35 cellular contexts compared by ENCODE assay signal in genomic region chr7:126881315-126881714, GRCh38.
"Had no signal": no experiment of that assay in that cellular context is flagged by ENCODE, and none has a peak within 500 bp of the region (broad histone marks: within the 10 kb centered on the region; RNA-seq: fewer than 3 reads in every experiment).

No MANE protein-coding gene starts in this region.

- H3K27ac Mint-ChIP-seq: activated CD4-positive, alpha-beta memory T cell treated with anti-CD3 and anti-CD28 coated beads for 36 hours; activated CD4-positive, alpha-beta T cell treated with anti-CD3 and anti-CD28 coated beads for 36 hours; activated CD4-positive, alpha-beta T cell treated with anti-CD3 and anti-CD28 coated beads, Interleukin-2, amount 10 ng/mL, durations not matched to agents 24 days and 14 days; activated CD8-positive, alpha-beta memory T cell treated with anti-CD3 and anti-CD28 coated beads, Interleukin-2, amount 10 ng/mL, durations not matched to agents 7 days and 5 days; activated CD8-positive, alpha-beta T cell treated with anti-CD3 and anti-CD28 coated beads, Interleukin-2, amount 10 ng/mL, durations not matched to agents 7 days and 5 days; activated naive CD4-positive, alpha-beta T cell treated with anti-CD3 and anti-CD28 coated beads for 36 hours; activated naive CD4-positive, alpha-beta T cell treated with anti-CD3 and anti-CD28 coated beads, Interleukin-2, amount 50 U/mL, for 24 hours; activated naive CD8-positive, alpha-beta T cell treated with anti-CD3 and anti-CD28 coated beads for 36 hours; activated naive CD8-positive, alpha-beta T cell treated with anti-CD3 and anti-CD28 coated beads, Interleukin-2, amount 50 U/mL, for 24 hours; activated T-helper 1 cell treated with anti-CD3 and anti-CD28 coated beads, Interleukin-12 subunit alpha, Interleukin-12 subunit beta, Interleukin-2, Interleukin-4 antibody, amounts not matched to agents 30 ng/mL and 10 ng/mL and 1 ng/mL, durations not matched to agents 14 hours and 24 hours and 36 hours; activated T-helper 2 cell treated with anti-CD3 and anti-CD28 coated beads, Interferon-gamma antibody, Interleukin-2, Interleukin-4, amounts not matched to agents 10 μg/mL and 5 μg/mL and 100 μg/mL, durations not matched to agents 14 hours and 24 hours and 36 hours; effector memory CD8-positive, alpha-beta T cell; T-helper 2 cell treated with Interferon-gamma antibody and Interleukin-4, amounts not matched to agents 5 μg/mL and 100 μg/mL, for 36 hours had no signal

- H3K36me3 Mint-ChIP-seq: activated CD4-positive, alpha-beta memory T cell treated with anti-CD3 and anti-CD28 coated beads for 36 hours; activated CD8-positive, alpha-beta memory T cell treated with anti-CD3 and anti-CD28 coated beads, Interleukin-2, amount 10 ng/mL, durations not matched to agents 7 days and 5 days; activated naive CD4-positive, alpha-beta T cell treated with anti-CD3 and anti-CD28 coated beads, Interleukin-2, amount 50 U/mL, for 24 hours; activated naive CD8-positive, alpha-beta T cell treated with anti-CD3 and anti-CD28 coated beads for 36 hours had no signal

- H3K4me2 ChIP-seq: hepatocyte had no signal

- H3K27me3 ChIP-seq: adrenal gland, body of pancreas, esophagus muscularis mucosa, foreskin keratinocyte, gastrocnemius medialis, hepatocyte had no signal

- H3K4me1 Mint-ChIP-seq: activated CD4-positive, alpha-beta T cell treated with anti-CD3 and anti-CD28 coated beads for 36 hours; activated CD4-positive, alpha-beta T cell treated with anti-CD3 and anti-CD28 coated beads, Interleukin-2, amount 10 ng/mL, durations not matched to agents 24 days and 14 days; activated CD8-positive, alpha-beta memory T cell treated with anti-CD3 and anti-CD28 coated beads, Interleukin-2, amount 10 ng/mL, durations not matched to agents 7 days and 5 days; activated naive CD4-positive, alpha-beta T cell treated with anti-CD3 and anti-CD28 coated beads, Interleukin-2, amount 50 U/mL, for 24 hours; activated naive CD8-positive, alpha-beta T cell treated with anti-CD3 and anti-CD28 coated beads for 36 hours; activated naive CD8-positive, alpha-beta T cell treated with anti-CD3 and anti-CD28 coated beads, Interleukin-2, amount 50 U/mL, for 24 hours had no signal

- DNase-seq: activated CD4-positive, alpha-beta memory T cell treated with anti-CD3 and anti-CD28 coated beads for 36 hours; activated CD4-positive, alpha-beta T cell treated with anti-CD3 and anti-CD28 coated beads for 36 hours; activated CD4-positive, alpha-beta T cell treated with anti-CD3 and anti-CD28 coated beads, Interleukin-2, amount 10 ng/mL, durations not matched to agents 24 days and 14 days; activated CD4-positive, CD25-positive, alpha-beta regulatory T cell; activated CD4-positive, CD25-positive, alpha-beta regulatory T cell treated with anti-CD3 and anti-CD28 coated beads, Interleukin-2, amount 50 U/mL, for 72 hours; activated CD8-positive, alpha-beta memory T cell treated with anti-CD3 and anti-CD28 coated beads, Interleukin-2, amount 10 ng/mL, durations not matched to agents 7 days and 5 days; activated CD8-positive, alpha-beta memory T cell treated with anti-CD3 and anti-CD28 coated beads, Interleukin-2, amount 50 U/mL, for 4 hours; activated CD8-positive, alpha-beta T cell treated with anti-CD3 and anti-CD28 coated beads, Interleukin-2, amount 10 ng/mL, durations not matched to agents 7 days and 5 days; activated effector memory CD4-positive, alpha-beta T cell treated with anti-CD3 and anti-CD28 coated beads, Interleukin-2, amount 50 U/mL, for 16 hours; activated naive CD4-positive, alpha-beta T cell treated with anti-CD3 and anti-CD28 coated beads for 36 hours; activated naive CD8-positive, alpha-beta T cell treated with anti-CD3 and anti-CD28 coated beads for 36 hours; activated naive CD8-positive, alpha-beta T cell treated with anti-CD3 and anti-CD28 coated beads, Interleukin-2, amount 50 U/mL, for 24 hours; activated T-cell treated with anti-CD3 and anti-CD28 coated beads, Interleukin-2, amount 50 U/mL, for 1 hour; activated T-cell treated with anti-CD3 and anti-CD28 coated beads, Interleukin-2, amount 50 U/mL, for 48 hours; adrenal gland; amygdala; aorta; body of pancreas; caudate nucleus; cortex of kidney; dermis blood vessel endothelial cell; effector CD4-positive, alpha-beta T cell; effector memory CD8-positive, alpha-beta T cell; erythroblast; foreskin keratinocyte; gastrocnemius medialis; heart right ventricle; T1000 had no signal

- H3K9me3 Mint-ChIP-seq: activated CD4-positive, alpha-beta memory T cell treated with anti-CD3 and anti-CD28 coated beads for 36 hours; activated CD4-positive, alpha-beta T cell treated with anti-CD3 and anti-CD28 coated beads, Interleukin-2, amount 10 ng/mL, durations not matched to agents 24 days and 14 days; activated naive CD4-positive, alpha-beta T cell treated with anti-CD3 and anti-CD28 coated beads for 36 hours; activated naive CD4-positive, alpha-beta T cell treated with anti-CD3 and anti-CD28 coated beads, Interleukin-2, amount 50 U/mL, for 24 hours; activated naive CD8-positive, alpha-beta T cell treated with anti-CD3 and anti-CD28 coated beads for 36 hours; activated naive CD8-positive, alpha-beta T cell treated with anti-CD3 and anti-CD28 coated beads, Interleukin-2, amount 50 U/mL, for 24 hours; activated T-helper 1 cell treated with anti-CD3 and anti-CD28 coated beads, Interleukin-12 subunit alpha, Interleukin-12 subunit beta, Interleukin-2, Interleukin-4 antibody, amounts not matched to agents 30 ng/mL and 10 ng/mL and 1 ng/mL, durations not matched to agents 14 hours and 24 hours and 36 hours; activated T-helper 2 cell treated with anti-CD3 and anti-CD28 coated beads, Interferon-gamma antibody, Interleukin-2, Interleukin-4, amounts not matched to agents 10 μg/mL and 5 μg/mL and 100 μg/mL, durations not matched to agents 14 hours and 24 hours and 36 hours; T-helper 2 cell treated with Interferon-gamma antibody and Interleukin-4, amounts not matched to agents 5 μg/mL and 100 μg/mL, for 36 hours had no signal

- H3K79me2 ChIP-seq: hepatocyte had no signal

- H3K36me3 ChIP-seq: adrenal gland, esophagus muscularis mucosa, gastrocnemius medialis, heart right ventricle, WERI-Rb-1 had no signal

- H3K4me3 Mint-ChIP-seq: activated CD4-positive, alpha-beta memory T cell treated with anti-CD3 and anti-CD28 coated beads for 36 hours; activated CD4-positive, alpha-beta T cell treated with anti-CD3 and anti-CD28 coated beads for 36 hours; activated CD4-positive, alpha-beta T cell treated with anti-CD3 and anti-CD28 coated beads, Interleukin-2, amount 10 ng/mL, durations not matched to agents 24 days and 14 days; activated CD8-positive, alpha-beta memory T cell treated with anti-CD3 and anti-CD28 coated beads, Interleukin-2, amount 10 ng/mL, durations not matched to agents 7 days and 5 days; activated CD8-positive, alpha-beta T cell treated with anti-CD3 and anti-CD28 coated beads, Interleukin-2, amount 10 ng/mL, durations not matched to agents 7 days and 5 days; activated naive CD4-positive, alpha-beta T cell treated with anti-CD3 and anti-CD28 coated beads for 36 hours; activated naive CD4-positive, alpha-beta T cell treated with anti-CD3 and anti-CD28 coated beads, Interleukin-2, amount 50 U/mL, for 24 hours; activated naive CD8-positive, alpha-beta T cell treated with anti-CD3 and anti-CD28 coated beads for 36 hours; activated naive CD8-positive, alpha-beta T cell treated with anti-CD3 and anti-CD28 coated beads, Interleukin-2, amount 50 U/mL, for 24 hours; activated T-helper 1 cell treated with anti-CD3 and anti-CD28 coated beads, Interleukin-12 subunit alpha, Interleukin-12 subunit beta, Interleukin-2, Interleukin-4 antibody, amounts not matched to agents 30 ng/mL and 10 ng/mL and 1 ng/mL, durations not matched to agents 14 hours and 24 hours and 36 hours; effector memory CD8-positive, alpha-beta T cell; T-helper 2 cell treated with Interferon-gamma antibody and Interleukin-4, amounts not matched to agents 5 μg/mL and 100 μg/mL, for 36 hours had no signal

- H3K4me1 ChIP-seq: adrenal gland, body of pancreas, esophagus muscularis mucosa, foreskin keratinocyte, gastrocnemius medialis, heart right ventricle had no signal

- ATAC-seq: activated CD4-positive, alpha-beta T cell treated with anti-CD3 and anti-CD28 coated beads for 36 hours; activated CD8-positive, alpha-beta memory T cell treated with anti-CD3 and anti-CD28 coated beads, Interleukin-2, amount 10 ng/mL, durations not matched to agents 7 days and 5 days; activated CD8-positive, alpha-beta T cell treated with anti-CD3 and anti-CD28 coated beads, Interleukin-2, amount 10 ng/mL, durations not matched to agents 7 days and 5 days; activated naive CD8-positive, alpha-beta T cell treated with anti-CD3 and anti-CD28 coated beads, Interleukin-2, amount 50 U/mL, for 24 hours; body of pancreas; effector memory CD8-positive, alpha-beta T cell; foreskin keratinocyte; gastrocnemius medialis; heart right ventricle had no signal

- H2AFZ ChIP-seq: hepatocyte had no signal

- H3K27me3 Mint-ChIP-seq: activated CD4-positive, alpha-beta memory T cell treated with anti-CD3 and anti-CD28 coated beads for 36 hours; activated CD4-positive, alpha-beta T cell treated with anti-CD3 and anti-CD28 coated beads, Interleukin-2, amount 10 ng/mL, durations not matched to agents 24 days and 14 days; activated CD8-positive, alpha-beta memory T cell treated with anti-CD3 and anti-CD28 coated beads, Interleukin-2, amount 10 ng/mL, durations not matched to agents 7 days and 5 days; activated naive CD8-positive, alpha-beta T cell treated with anti-CD3 and anti-CD28 coated beads, Interleukin-2, amount 50 U/mL, for 24 hours; effector memory CD8-positive, alpha-beta T cell had no signal

- H3K4me3 ChIP-seq: adrenal gland, body of pancreas, esophagus muscularis mucosa, gastrocnemius medialis, heart right ventricle, hepatocyte had no signal

- H3K27ac ChIP-seq: adrenal gland, body of pancreas, esophagus muscularis mucosa, foreskin keratinocyte, gastrocnemius medialis, heart right ventricle, hepatocyte, WERI-Rb-1 had no signal
